2 cellular contexts compared by ENCODE assay signal in genomic region chr12:112913888-112914287, GRCh38. TPM values are rescaled to one million over a fixed set of nuclear protein-coding genes. Genes with fewer than 3 reads are reported as not detected.
"Had no signal": no experiment of that assay in that cellular context is flagged by ENCODE, and none has a peak within 500 bp of the region (broad histone marks: within the 10 kb centered on the region; RNA-seq: fewer than 3 reads in every experiment).

No MANE protein-coding gene starts in this region.

RNA-seq across cellular contexts. Expression of gene OAS1, which starts 7.1 kb away (rescaled TPM):
- total RNA-seq: cardiac muscle cell, chondrocyte had no signal
